8 cellular contexts compared by ENCODE assay signal in the genomic region with DNA sequence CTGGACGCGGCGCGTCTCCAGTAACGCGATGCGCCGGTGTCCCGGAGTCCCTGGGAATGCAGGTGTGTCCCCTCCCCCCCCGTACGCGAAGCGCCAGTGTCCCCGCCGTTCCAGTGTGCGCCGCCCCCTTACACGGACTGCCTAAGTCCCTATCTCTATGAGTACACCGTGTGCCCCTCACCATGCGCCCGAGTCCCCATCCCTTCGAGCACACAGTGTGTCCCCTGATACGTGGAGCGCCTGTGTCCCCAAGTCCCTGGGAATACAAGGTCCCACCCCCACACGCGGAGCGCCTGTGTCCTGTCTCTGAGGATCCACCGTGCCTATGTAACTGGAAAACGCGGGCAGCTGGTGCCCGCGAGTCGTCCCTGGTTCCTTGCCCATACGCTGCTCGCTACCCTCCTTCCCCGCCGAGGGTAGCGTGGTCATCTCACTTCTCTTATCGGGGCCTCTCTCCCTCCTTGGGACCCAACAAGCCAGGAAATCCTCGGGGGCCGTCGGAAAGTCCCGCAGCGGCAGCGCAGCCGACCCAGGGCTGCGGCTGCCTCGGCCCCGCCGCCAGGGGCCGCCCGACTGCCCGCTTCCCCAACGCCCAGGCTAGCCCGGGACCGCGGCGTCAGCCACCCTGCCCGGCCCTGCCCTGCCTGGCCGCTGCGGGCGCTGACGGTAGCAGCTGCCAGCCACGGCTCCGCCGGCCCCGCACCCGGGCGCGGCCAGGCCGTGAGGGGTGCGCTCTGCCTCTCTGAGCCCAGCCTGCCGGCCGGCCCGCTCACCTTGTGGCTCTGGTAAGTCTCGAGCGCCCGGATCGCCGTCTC. TPM values are rescaled to one million over a fixed set of nuclear protein-coding genes. Genes with fewer than 3 reads are reported as not detected.
DNase-seq lines count a peak whose midpoint lies in the region; ATAC-seq and TF ChIP-seq lines count a peak whose summit lies in the region.

No MANE protein-coding gene starts in this region.

- peak; percentile 50 to 65 for DNase-seq in SHP77 (lab: John Stamatoyannopoulos, UW)
- no peak for DNase-seq in SHP77 treated with DMSO at 0.1 percent for 48 hours (lab: John Stamatoyannopoulos, UW)
- peak; percentile 20 for DNase-seq in NCI-H2171 (lab: John Stamatoyannopoulos, UW)
- DNase-seq in activated CD4-positive, alpha-beta T cell treated with anti-CD3 and anti-CD28 coated beads for 4 hours = peak; percentile 61 to 70
- DNase-seq in coronary artery (ENCODE audit: low spot score) = peak; percentile 88
- DNase-seq in left lobe of liver (ENCODE audit: low spot score) = peak; percentile 77
- DNase-seq in stimulated activated CD4-positive, alpha-beta T cell treated with anti-CD3 and anti-CD28 coated beads, Interleukin-1b, Interleukin-23, amount 100 ng/mL, for 4 hours (ENCODE audit: low read depth in 2 of 2) = peak; percentile 55 to 78

- peak; percentile 48 for TF ChIP-seq CTCF in coronary artery (IDR thresholded peaks at IDR 0.05)

- peak overlapping the region; percentile 98 for H3K4me3 ChIP-seq in coronary artery

- peak overlapping the region; percentile 99 for H3K27ac ChIP-seq in coronary artery

- ATAC-seq in HG02852 (IDR thresholded peaks at IDR 0.05; ENCODE audit: unreplicated experiment) (peak; percentile 57), left lobe of liver (peak; percentile 53)

RNA-seq across cellular contexts. Expression of a gene that starts 0.6 kb away (rescaled TPM):
- total RNA-seq in left lobe of liver = 76.4 TPM
